Comparison of ENCODE assay signal across 1 cellular context in the genomic region with DNA sequence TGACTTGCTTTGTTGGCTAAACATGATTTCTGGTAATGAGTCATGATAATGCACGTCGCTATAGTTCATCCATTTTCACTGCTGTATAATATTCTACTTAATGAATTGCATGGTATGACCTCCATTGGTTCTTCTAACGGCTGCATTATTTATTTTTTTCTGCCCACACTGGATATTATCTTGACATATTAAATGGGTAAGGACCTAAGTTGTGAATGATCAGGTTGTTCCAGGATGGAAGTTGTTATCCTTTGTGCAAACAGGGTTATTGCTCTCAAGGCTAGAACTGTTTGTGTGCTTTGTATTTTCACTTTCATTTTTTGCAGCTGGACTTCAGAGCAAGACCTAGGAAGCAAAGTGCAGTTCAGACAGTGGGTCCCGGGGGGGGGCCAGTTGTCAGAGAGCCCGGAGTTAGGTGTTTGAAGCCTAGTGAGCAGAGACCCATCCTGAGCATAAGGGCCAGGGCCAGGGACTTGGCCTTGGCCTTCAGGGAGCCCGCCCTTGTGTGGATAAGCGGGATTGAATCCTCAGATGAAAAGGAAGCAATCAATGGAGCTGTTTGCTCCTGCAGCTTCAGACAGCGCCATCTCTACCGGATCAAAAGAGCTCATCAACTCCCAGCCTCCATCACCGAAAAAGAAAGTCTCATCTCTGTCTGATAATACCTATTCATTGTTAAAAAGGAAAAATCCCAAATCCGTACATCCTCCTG.
A peak's percentile ranks its signal among the peaks of the same experiment; 100 is the strongest.
TF ChIP-seq lines count a peak whose summit lies in the region.

No MANE protein-coding gene starts in this region.

TF ChIP-seq in HepG2, 621 proteins besides CTCF, POLR2A, EP300 and RAD21 (continued from another document and continues in another):
- TF ChIP-seq SMARCE1 (IDR thresholded peaks at IDR 0.05; ENCODE audit: borderline replicate concordance) (no peak), DNMT3B (CRISPR knock-in tag; conservative IDR thresholded peaks at IDR 0.05) (no peak), ZNF589 (CRISPR knock-in tag; conservative IDR thresholded peaks at IDR 0.05) (peak; percentile 43), AGO1 (IDR thresholded peaks at IDR 0.05; ENCODE audit: low read depth, low read length, poor library complexity, severe bottlenecking) (no peak), SMAD3 (CRISPR knock-in tag; IDR thresholded peaks at IDR 0.05) (peak; percentile 70; the same call in 1 of the 2 replicates), BCL6 (CRISPR knock-in tag; IDR thresholded peaks at IDR 0.05) (peak; percentile 95), NFYC (CRISPR knock-in tag; IDR thresholded peaks at IDR 0.05) (no peak; the same call in 1 of the 2 replicates), ZNF296 (CRISPR knock-in tag; conservative IDR thresholded peaks at IDR 0.05) (no peak), ZNF850 (CRISPR knock-in tag; conservative IDR thresholded peaks at IDR 0.05) (no peak), ZNF256 (CRISPR knock-in tag; conservative IDR thresholded peaks at IDR 0.05) (no peak), MTF1 (CRISPR knock-in tag; IDR thresholded peaks at IDR 0.05) (no peak), THYN1 (CRISPR knock-in tag; IDR thresholded peaks at IDR 0.05; ENCODE audit: borderline replicate concordance, low read depth) (0 out of 2 replicates have a peak, but pooled peaks have one; percentile 59), KMT2B (CRISPR knock-in tag; IDR thresholded peaks at IDR 0.05) (no peak; the same call in 1 of the 2 replicates), ZNF343 (CRISPR knock-in tag; IDR thresholded peaks at IDR 0.05) (no peak), ELF3 (CRISPR knock-in tag; IDR thresholded peaks at IDR 0.05) (peak; percentile 90), ZNF350 (CRISPR knock-in tag; IDR thresholded peaks at IDR 0.05; ENCODE audit: borderline replicate concordance, low read depth) (peak; percentile 92)
- TF ChIP-seq, protein P1, sequence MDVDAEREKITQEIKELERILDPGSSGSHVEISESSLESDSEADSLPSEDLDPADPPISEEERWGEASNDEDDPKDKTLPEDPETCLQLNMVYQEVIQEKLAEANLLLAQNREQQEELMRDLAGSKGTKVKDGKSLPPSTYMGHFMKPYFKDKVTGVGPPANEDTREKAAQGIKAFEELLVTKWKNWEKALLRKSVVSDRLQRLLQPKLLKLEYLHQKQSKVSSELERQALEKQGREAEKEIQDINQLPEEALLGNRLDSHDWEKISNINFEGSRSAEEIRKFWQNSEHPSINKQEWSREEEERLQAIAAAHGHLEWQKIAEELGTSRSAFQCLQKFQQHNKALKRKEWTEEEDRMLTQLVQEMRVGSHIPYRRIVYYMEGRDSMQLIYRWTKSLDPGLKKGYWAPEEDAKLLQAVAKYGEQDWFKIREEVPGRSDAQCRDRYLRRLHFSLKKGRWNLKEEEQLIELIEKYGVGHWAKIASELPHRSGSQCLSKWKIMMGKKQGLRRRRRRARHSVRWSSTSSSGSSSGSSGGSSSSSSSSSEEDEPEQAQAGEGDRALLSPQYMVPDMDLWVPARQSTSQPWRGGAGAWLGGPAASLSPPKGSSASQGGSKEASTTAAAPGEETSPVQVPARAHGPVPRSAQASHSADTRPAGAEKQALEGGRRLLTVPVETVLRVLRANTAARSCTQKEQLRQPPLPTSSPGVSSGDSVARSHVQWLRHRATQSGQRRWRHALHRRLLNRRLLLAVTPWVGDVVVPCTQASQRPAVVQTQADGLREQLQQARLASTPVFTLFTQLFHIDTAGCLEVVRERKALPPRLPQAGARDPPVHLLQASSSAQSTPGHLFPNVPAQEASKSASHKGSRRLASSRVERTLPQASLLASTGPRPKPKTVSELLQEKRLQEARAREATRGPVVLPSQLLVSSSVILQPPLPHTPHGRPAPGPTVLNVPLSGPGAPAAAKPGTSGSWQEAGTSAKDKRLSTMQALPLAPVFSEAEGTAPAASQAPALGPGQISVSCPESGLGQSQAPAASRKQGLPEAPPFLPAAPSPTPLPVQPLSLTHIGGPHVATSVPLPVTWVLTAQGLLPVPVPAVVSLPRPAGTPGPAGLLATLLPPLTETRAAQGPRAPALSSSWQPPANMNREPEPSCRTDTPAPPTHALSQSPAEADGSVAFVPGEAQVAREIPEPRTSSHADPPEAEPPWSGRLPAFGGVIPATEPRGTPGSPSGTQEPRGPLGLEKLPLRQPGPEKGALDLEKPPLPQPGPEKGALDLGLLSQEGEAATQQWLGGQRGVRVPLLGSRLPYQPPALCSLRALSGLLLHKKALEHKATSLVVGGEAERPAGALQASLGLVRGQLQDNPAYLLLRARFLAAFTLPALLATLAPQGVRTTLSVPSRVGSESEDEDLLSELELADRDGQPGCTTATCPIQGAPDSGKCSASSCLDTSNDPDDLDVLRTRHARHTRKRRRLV (CRISPR knock-in tag; IDR thresholded peaks at IDR 0.05): peak; percentile 87; the same call in 1 of the 2 replicates
- TF ChIP-seq, protein P2, sequence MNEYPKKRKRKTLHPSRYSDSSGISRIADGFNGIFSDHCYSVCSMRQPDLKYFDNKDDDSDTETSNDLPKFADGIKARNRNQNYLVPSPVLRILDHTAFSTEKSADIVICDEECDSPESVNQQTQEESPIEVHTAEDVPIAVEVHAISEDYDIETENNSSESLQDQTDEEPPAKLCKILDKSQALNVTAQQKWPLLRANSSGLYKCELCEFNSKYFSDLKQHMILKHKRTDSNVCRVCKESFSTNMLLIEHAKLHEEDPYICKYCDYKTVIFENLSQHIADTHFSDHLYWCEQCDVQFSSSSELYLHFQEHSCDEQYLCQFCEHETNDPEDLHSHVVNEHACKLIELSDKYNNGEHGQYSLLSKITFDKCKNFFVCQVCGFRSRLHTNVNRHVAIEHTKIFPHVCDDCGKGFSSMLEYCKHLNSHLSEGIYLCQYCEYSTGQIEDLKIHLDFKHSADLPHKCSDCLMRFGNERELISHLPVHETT (CRISPR knock-in tag; conservative IDR thresholded peaks at IDR 0.05): peak; percentile 60; the same call in 1 of the 2 replicates
- TF ChIP-seq, protein P3, sequence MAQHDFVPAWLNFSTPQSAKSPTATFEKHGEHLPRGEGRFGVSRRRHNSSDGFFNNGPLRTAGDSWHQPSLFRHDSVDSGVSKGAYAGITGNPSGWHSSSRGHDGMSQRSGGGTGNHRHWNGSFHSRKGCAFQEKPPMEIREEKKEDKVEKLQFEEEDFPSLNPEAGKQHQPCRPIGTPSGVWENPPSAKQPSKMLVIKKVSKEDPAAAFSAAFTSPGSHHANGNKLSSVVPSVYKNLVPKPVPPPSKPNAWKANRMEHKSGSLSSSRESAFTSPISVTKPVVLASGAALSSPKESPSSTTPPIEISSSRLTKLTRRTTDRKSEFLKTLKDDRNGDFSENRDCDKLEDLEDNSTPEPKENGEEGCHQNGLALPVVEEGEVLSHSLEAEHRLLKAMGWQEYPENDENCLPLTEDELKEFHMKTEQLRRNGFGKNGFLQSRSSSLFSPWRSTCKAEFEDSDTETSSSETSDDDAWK (CRISPR knock-in tag; IDR thresholded peaks at IDR 0.05): no peak
- TF ChIP-seq, protein P4, sequence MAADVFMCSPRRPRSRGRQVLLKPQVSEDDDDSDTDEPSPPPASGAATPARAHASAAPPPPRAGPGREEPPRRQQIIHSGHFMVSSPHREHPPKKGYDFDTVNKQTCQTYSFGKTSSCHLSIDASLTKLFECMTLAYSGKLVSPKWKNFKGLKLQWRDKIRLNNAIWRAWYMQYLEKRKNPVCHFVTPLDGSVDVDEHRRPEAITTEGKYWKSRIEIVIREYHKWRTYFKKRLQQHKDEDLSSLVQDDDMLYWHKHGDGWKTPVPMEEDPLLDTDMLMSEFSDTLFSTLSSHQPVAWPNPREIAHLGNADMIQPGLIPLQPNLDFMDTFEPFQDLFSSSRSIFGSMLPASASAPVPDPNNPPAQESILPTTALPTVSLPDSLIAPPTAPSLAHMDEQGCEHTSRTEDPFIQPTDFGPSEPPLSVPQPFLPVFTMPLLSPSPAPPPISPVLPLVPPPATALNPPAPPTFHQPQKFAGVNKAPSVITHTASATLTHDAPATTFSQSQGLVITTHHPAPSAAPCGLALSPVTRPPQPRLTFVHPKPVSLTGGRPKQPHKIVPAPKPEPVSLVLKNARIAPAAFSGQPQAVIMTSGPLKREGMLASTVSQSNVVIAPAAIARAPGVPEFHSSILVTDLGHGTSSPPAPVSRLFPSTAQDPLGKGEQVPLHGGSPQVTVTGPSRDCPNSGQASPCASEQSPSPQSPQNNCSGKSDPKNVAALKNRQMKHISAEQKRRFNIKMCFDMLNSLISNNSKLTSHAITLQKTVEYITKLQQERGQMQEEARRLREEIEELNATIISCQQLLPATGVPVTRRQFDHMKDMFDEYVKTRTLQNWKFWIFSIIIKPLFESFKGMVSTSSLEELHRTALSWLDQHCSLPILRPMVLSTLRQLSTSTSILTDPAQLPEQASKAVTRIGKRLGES (CRISPR knock-in tag; IDR thresholded peaks at IDR 0.05; ENCODE audit: borderline replicate concordance): no peak
- TF ChIP-seq, protein P5, sequence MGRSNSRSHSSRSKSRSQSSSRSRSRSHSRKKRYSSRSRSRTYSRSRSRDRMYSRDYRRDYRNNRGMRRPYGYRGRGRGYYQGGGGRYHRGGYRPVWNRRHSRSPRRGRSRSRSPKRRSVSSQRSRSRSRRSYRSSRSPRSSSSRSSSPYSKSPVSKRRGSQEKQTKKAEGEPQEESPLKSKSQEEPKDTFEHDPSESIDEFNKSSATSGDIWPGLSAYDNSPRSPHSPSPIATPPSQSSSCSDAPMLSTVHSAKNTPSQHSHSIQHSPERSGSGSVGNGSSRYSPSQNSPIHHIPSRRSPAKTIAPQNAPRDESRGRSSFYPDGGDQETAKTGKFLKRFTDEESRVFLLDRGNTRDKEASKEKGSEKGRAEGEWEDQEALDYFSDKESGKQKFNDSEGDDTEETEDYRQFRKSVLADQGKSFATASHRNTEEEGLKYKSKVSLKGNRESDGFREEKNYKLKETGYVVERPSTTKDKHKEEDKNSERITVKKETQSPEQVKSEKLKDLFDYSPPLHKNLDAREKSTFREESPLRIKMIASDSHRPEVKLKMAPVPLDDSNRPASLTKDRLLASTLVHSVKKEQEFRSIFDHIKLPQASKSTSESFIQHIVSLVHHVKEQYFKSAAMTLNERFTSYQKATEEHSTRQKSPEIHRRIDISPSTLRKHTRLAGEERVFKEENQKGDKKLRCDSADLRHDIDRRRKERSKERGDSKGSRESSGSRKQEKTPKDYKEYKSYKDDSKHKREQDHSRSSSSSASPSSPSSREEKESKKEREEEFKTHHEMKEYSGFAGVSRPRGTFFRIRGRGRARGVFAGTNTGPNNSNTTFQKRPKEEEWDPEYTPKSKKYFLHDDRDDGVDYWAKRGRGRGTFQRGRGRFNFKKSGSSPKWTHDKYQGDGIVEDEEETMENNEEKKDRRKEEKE (IDR thresholded peaks at IDR 0.05): no peak
- TF ChIP-seq, protein P6, sequence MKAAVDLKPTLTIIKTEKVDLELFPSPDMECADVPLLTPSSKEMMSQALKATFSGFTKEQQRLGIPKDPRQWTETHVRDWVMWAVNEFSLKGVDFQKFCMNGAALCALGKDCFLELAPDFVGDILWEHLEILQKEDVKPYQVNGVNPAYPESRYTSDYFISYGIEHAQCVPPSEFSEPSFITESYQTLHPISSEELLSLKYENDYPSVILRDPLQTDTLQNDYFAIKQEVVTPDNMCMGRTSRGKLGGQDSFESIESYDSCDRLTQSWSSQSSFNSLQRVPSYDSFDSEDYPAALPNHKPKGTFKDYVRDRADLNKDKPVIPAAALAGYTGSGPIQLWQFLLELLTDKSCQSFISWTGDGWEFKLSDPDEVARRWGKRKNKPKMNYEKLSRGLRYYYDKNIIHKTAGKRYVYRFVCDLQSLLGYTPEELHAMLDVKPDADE (CRISPR knock-in tag; IDR thresholded peaks at IDR 0.05): no peak
- TF ChIP-seq, protein P7, sequence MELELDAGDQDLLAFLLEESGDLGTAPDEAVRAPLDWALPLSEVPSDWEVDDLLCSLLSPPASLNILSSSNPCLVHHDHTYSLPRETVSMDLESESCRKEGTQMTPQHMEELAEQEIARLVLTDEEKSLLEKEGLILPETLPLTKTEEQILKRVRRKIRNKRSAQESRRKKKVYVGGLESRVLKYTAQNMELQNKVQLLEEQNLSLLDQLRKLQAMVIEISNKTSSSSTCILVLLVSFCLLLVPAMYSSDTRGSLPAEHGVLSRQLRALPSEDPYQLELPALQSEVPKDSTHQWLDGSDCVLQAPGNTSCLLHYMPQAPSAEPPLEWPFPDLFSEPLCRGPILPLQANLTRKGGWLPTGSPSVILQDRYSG (CRISPR knock-in tag; IDR thresholded peaks at IDR 0.05): no peak; the same call in 1 of the 2 replicates
- TF ChIP-seq, protein P8, sequence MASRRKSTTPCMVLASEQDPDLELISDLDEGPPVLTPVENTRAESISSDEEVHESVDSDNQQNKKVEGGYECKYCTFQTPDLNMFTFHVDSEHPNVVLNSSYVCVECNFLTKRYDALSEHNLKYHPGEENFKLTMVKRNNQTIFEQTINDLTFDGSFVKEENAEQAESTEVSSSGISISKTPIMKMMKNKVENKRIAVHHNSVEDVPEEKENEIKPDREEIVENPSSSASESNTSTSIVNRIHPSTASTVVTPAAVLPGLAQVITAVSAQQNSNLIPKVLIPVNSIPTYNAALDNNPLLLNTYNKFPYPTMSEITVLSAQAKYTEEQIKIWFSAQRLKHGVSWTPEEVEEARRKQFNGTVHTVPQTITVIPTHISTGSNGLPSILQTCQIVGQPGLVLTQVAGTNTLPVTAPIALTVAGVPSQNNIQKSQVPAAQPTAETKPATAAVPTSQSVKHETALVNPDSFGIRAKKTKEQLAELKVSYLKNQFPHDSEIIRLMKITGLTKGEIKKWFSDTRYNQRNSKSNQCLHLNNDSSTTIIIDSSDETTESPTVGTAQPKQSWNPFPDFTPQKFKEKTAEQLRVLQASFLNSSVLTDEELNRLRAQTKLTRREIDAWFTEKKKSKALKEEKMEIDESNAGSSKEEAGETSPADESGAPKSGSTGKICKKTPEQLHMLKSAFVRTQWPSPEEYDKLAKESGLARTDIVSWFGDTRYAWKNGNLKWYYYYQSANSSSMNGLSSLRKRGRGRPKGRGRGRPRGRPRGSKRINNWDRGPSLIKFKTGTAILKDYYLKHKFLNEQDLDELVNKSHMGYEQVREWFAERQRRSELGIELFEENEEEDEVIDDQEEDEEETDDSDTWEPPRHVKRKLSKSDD (CRISPR knock-in tag; IDR thresholded peaks at IDR 0.05; ENCODE audit: low read depth): no peak; the same call in 1 of the 2 replicates
- TF ChIP-seq, protein P9, sequence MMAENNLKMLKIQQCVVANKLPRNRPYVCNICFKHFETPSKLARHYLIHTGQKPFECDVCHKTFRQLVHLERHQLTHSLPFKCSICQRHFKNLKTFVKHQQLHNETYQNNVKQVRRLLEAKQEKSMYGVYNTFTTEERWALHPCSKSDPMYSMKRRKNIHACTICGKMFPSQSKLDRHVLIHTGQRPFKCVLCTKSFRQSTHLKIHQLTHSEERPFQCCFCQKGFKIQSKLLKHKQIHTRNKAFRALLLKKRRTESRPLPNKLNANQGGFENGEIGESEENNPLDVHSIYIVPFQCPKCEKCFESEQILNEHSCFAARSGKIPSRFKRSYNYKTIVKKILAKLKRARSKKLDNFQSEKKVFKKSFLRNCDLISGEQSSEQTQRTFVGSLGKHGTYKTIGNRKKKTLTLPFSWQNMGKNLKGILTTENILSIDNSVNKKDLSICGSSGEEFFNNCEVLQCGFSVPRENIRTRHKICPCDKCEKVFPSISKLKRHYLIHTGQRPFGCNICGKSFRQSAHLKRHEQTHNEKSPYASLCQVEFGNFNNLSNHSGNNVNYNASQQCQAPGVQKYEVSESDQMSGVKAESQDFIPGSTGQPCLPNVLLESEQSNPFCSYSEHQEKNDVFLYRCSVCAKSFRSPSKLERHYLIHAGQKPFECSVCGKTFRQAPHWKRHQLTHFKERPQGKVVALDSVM (CRISPR knock-in tag; IDR thresholded peaks at IDR 0.05): no peak
- TF ChIP-seq, protein P10, sequence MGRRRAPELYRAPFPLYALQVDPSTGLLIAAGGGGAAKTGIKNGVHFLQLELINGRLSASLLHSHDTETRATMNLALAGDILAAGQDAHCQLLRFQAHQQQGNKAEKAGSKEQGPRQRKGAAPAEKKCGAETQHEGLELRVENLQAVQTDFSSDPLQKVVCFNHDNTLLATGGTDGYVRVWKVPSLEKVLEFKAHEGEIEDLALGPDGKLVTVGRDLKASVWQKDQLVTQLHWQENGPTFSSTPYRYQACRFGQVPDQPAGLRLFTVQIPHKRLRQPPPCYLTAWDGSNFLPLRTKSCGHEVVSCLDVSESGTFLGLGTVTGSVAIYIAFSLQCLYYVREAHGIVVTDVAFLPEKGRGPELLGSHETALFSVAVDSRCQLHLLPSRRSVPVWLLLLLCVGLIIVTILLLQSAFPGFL (CRISPR knock-in tag; IDR thresholded peaks at IDR 0.05): no peak
